33 cellular contexts compared by ENCODE assay signal in genomic region chr5:62684310-62684709, GRCh38.
"Had no signal": no experiment of that assay in that cellular context is flagged by ENCODE, and none has a peak within 500 bp of the region (broad histone marks: within the 10 kb centered on the region; RNA-seq: fewer than 3 reads in every experiment).

No MANE protein-coding gene starts in this region.

- H3K9me3 ChIP-seq: adrenal gland had no signal

- H3K4me3 ChIP-seq: adrenal gland, body of pancreas, breast epithelium, cardiac muscle cell had no signal

- H3K27me3 ChIP-seq: adrenal gland, body of pancreas, brain microvascular endothelial cell, breast epithelium, cardiac muscle cell had no signal

- DNase-seq: activated B cell treated with CpG ODN at 0.5 μM for 24 hours; activated CD4-positive, alpha-beta memory T cell treated with anti-CD3 and anti-CD28 coated beads for 36 hours; activated CD4-positive, alpha-beta T cell treated with anti-CD3 and anti-CD28 coated beads for 4 hours; activated CD4-positive, alpha-beta T cell treated with anti-CD3 and anti-CD28 coated beads, Interleukin-2, amount 10 ng/mL, durations not matched to agents 24 days and 14 days; activated CD4-positive, alpha-beta T cell treated with anti-CD3 and anti-CD28 coated beads, Interleukin-2, amount 50 U/mL, for 1 hour; activated CD4-positive, alpha-beta T cell treated with anti-CD3 and anti-CD28 coated beads, Interleukin-2, amount 50 U/mL, for 4 hours; activated CD4-positive, CD25-positive, alpha-beta regulatory T cell treated with anti-CD3 and anti-CD28 coated beads, Interleukin-2, amount 50 U/mL, for 72 hours; activated CD8-positive, alpha-beta memory T cell treated with anti-CD3 and anti-CD28 coated beads, Interleukin-2, amount 50 U/mL, for 4 hours; activated CD8-positive, alpha-beta T cell treated with anti-CD3 and anti-CD28 coated beads for 36 hours; activated effector memory CD4-positive, alpha-beta T cell treated with anti-CD3 and anti-CD28 coated beads, Interleukin-2, amount 50 U/mL, for 16 hours; activated gamma-delta T cell treated with Interleukin-2 at 50 U/mL for 16 hours; activated naive CD4-positive, alpha-beta T cell; activated naive CD4-positive, alpha-beta T cell treated with anti-CD3 and anti-CD28 coated beads for 36 hours; activated naive CD4-positive, alpha-beta T cell treated with anti-CD3 and anti-CD28 coated beads, Interleukin-2, amount 50 U/mL, for 16 hours; activated naive CD8-positive, alpha-beta T cell treated with anti-CD3 and anti-CD28 coated beads for 36 hours; activated T-cell treated with anti-CD3 and anti-CD28 coated beads for 4 hours; activated T-cell treated with anti-CD3 and anti-CD28 coated beads, Interleukin-2, amount 50 U/mL, for 1 hour; activated T-cell treated with anti-CD3 and anti-CD28 coated beads, Interleukin-2, amount 50 U/mL, for 4 hours; activated T-cell treated with anti-CD3 and anti-CD28 coated beads, Interleukin-2, amount 50 U/mL, for 72 hours; adrenal gland; amniotic stem cell; aorta; body of pancreas; brain microvascular endothelial cell; caudate nucleus; cerebellar nuclear complex; T-helper 1 cell; T-helper 2 cell; T-helper 9 cell had no signal

- ATAC-seq: activated CD8-positive, alpha-beta T cell treated with anti-CD3 and anti-CD28 coated beads for 36 hours; activated naive CD4-positive, alpha-beta T cell treated with anti-CD3 and anti-CD28 coated beads, Interleukin-2, amount 50 U/mL, for 72 hours; activated T-cell treated with anti-CD3 and anti-CD28 coated beads, Interleukin-2, amount 50 U/mL, for 4 hours; activated T-cell treated with anti-CD3 and anti-CD28 coated beads, Interleukin-2, amount 50 U/mL, for 72 hours; activated T-helper 17 cell treated with anti-CD3 and anti-CD28 coated beads, Interleukin-2, amount 50 U/mL, for 72 hours; body of pancreas had no signal

- H3K27ac ChIP-seq: adrenal gland, body of pancreas, brain microvascular endothelial cell, breast epithelium, cardiac muscle cell had no signal

- H3K4me1 ChIP-seq: adrenal gland, body of pancreas, breast epithelium had no signal

- H3K36me3 ChIP-seq: adrenal gland, brain microvascular endothelial cell, breast epithelium, cardiac muscle cell had no signal
